Comparison of ENCODE assay signal across 8 cellular contexts in the genomic region with DNA sequence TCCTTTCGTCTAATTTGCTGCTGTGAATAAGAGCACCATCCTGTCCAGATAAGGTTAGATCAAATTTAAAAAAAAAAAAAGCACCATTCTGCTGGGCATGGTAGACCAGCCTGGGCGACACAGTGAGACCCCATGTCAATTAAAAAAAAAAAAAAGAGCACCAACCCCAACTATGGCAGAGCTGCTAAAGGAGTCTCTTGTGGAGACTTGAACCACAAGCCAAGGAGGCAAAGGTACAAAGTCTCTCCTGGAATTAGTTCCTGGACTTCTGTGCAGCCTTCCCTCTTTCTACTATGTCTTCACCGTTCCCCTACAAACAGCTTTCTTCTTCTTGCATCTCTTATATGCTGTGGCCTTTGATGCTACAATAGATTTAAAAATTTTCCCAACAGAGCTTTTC. TPM values are rescaled to one million over a fixed set of nuclear protein-coding genes. Genes with fewer than 3 reads are reported as not detected.
DNase-seq lines count a peak whose midpoint lies in the region; ATAC-seq and TF ChIP-seq lines count a peak whose summit lies in the region.

No MANE protein-coding gene starts in this region.

- H3K9me3 ChIP-seq in CD8-positive, alpha-beta T cell (ENCODE audit: low read length) = no peaks in the 10 kb centered on the region
- no peaks in the 10 kb centered on the region for H3K9me3 ChIP-seq in OCI-LY1 (ENCODE audit: low read length)

- H3F3A ChIP-seq in OCI-LY1 (ENCODE audit: insufficient read depth, low read length) = no peaks in the 10 kb centered on the region

- H3K27me3 Mint-ChIP-seq in CD8-positive, alpha-beta T cell (ENCODE audit: low read depth) = no peaks in the 10 kb centered on the region
- peaks cover 11% of the 10 kb centered on the region for H3K27me3 Mint-ChIP-seq in endothelial cell (ENCODE audit: unreplicated experiment)
- no peaks in the 10 kb centered on the region for H3K27me3 Mint-ChIP-seq in osteocyte (ENCODE audit: unreplicated experiment)

- in situ Hi-C loops in GM13977 (cut with MboI; ENCODE audit: low pct_unique_long_range_greater_than_20kb, low sequenced_read_pairs, unreplicated experiment) = loop anchor here (25.0 kb wide), 1 partner anchor 269 kb away; no protein-coding TSS in a partner anchor

- no peak for ATAC-seq in CD8-positive, alpha-beta T cell
- ATAC-seq in GM21447 (IDR thresholded peaks at IDR 0.05; ENCODE audit: unreplicated experiment) (no peak), HG02588 (IDR thresholded peaks at IDR 0.05; ENCODE audit: unreplicated experiment) (no peak), HG02973 (IDR thresholded peaks at IDR 0.05; ENCODE audit: unreplicated experiment) (no peak)

- intact Hi-C loops in CD8-positive, alpha-beta T cell (cut with DNase I, micrococcal nuclease) = loop anchor here (2.0 to 5.0 kb wide), 6 partner anchors 70 to 1321 kb away; a partner anchor contains a TSS

- H3K4me1 Mint-ChIP-seq in CD8-positive, alpha-beta T cell (ENCODE audit: low read depth) = peaks cover 52% of the 10 kb centered on the region
- H3K4me1 Mint-ChIP-seq in endothelial cell (ENCODE audit: unreplicated experiment) (peaks cover 36% of the 10 kb centered on the region), osteocyte (ENCODE audit: unreplicated experiment) (peaks cover 31% of the 10 kb centered on the region)

- no peaks in the 10 kb centered on the region for H3K9me3 Mint-ChIP-seq in CD8-positive, alpha-beta T cell
- H3K9me3 Mint-ChIP-seq in endothelial cell (ENCODE audit: unreplicated experiment) = no peaks in the 10 kb centered on the region
- no peaks in the 10 kb centered on the region for H3K9me3 Mint-ChIP-seq in osteocyte (ENCODE audit: unreplicated experiment)

- H3K4me2 ChIP-seq in OCI-LY1 (ENCODE audit: low read length) = peak overlapping the region; percentile 81

- H3K27me3 ChIP-seq in CD8-positive, alpha-beta T cell (ENCODE audit: insufficient read depth, low read length) = no peaks in the 10 kb centered on the region
- H3K27me3 ChIP-seq in OCI-LY1 (ENCODE audit: insufficient read depth, low read length) = no peaks in the 10 kb centered on the region

- H3K27ac ChIP-seq in CD8-positive, alpha-beta T cell (ENCODE audit: low read depth, low read length) = no peak overlapping the region
- no peak overlapping the region for H3K27ac ChIP-seq in OCI-LY1 (ENCODE audit: low read depth, low read length, poor library complexity, severe bottlenecking)

- H3K36me3 Mint-ChIP-seq in CD8-positive, alpha-beta T cell = peaks cover 25% of the 10 kb centered on the region
- H3K36me3 Mint-ChIP-seq in endothelial cell (ENCODE audit: low read depth, unreplicated experiment) (peaks cover 6% of the 10 kb centered on the region), osteocyte (ENCODE audit: unreplicated experiment) (peaks cover 9% of the 10 kb centered on the region)

- no peaks in the 10 kb centered on the region for H3K9me2 ChIP-seq in OCI-LY1 (ENCODE audit: low read depth, low read length)

- peak overlapping the region; percentile 99 for H3K27ac Mint-ChIP-seq in CD8-positive, alpha-beta T cell
- peak overlapping the region; percentile 90 for H3K27ac Mint-ChIP-seq in endothelial cell (ENCODE audit: unreplicated experiment)
- peak overlapping the region; percentile 99 for H3K27ac Mint-ChIP-seq in osteocyte (ENCODE audit: unreplicated experiment)

- H3K4me3 Mint-ChIP-seq in CD8-positive, alpha-beta T cell = peak overlapping the region; percentile 99
- peak overlapping the region; percentile 98 for H3K4me3 Mint-ChIP-seq in endothelial cell (ENCODE audit: unreplicated experiment)
- H3K4me3 Mint-ChIP-seq in osteocyte (ENCODE audit: unreplicated experiment) = peak overlapping the region; percentile 90

- POLR2A ChIA-PET in CD8-positive, alpha-beta T cell (lab: Charles Lee) = interaction anchor here (0.6 to 3.3 kb wide), 3 partner anchors 70 to 129 kb away, joined by 3 to 16 read pairs (median 3); a partner anchor contains a TSS

- DNase-seq in CD8-positive, alpha-beta T cell = no peak
- no peak for DNase-seq in endothelial cell (ENCODE audit: low spot score)
- no peak for DNase-seq in osteocyte (ENCODE audit: extremely low spot score, unreplicated experiment)
- DNase-seq in GM13977 (ENCODE audit: low spot score) = no peak

- H3K4me3 ChIP-seq in CD8-positive, alpha-beta T cell (ENCODE audit: low read depth, low read length) = peak overlapping the region; percentile 80
- peak overlapping the region; percentile 76 for H3K4me3 ChIP-seq in OCI-LY1 (ENCODE audit: low read depth, low read length, poor library complexity, severe bottlenecking)

- peaks cover 26% of the 10 kb centered on the region for H3K4me1 ChIP-seq in CD8-positive, alpha-beta T cell (ENCODE audit: insufficient read depth, low read length)
- peaks cover 42% of the 10 kb centered on the region for H3K4me1 ChIP-seq in OCI-LY1 (ENCODE audit: insufficient read depth, low read length, severe bottlenecking)

- no peaks in the 10 kb centered on the region for H3K36me3 ChIP-seq in CD8-positive, alpha-beta T cell (ENCODE audit: insufficient read depth, low read length)
- no peaks in the 10 kb centered on the region for H3K36me3 ChIP-seq in OCI-LY1 (ENCODE audit: insufficient read depth, low read length)

- no peaks in the 10 kb centered on the region for H4K20me1 ChIP-seq in OCI-LY1 (ENCODE audit: insufficient read depth, low read length)

- H3K79me2 ChIP-seq in OCI-LY1 (ENCODE audit: insufficient read depth, low read length) = peaks cover 41% of the 10 kb centered on the region

- no peak for TF ChIP-seq CTCF in CD8-positive, alpha-beta T cell (IDR thresholded peaks at IDR 0.05)
- TF ChIP-seq CTCF in OCI-LY1 (IDR thresholded peaks at IDR 0.05; ENCODE audit: low read length) (no peak), endothelial cell (IDR thresholded peaks at IDR 0.05; ENCODE audit: unreplicated experiment) (no peak), osteocyte (IDR thresholded peaks at IDR 0.05) (no peak), GM13977 (IDR thresholded peaks at IDR 0.05; ENCODE audit: extremely low read depth, insufficient read depth, missing control alignments) (no peak)

- peak overlapping the region; percentile 89 for H3K9ac ChIP-seq in OCI-LY1 (ENCODE audit: low read length)

- CTCF ChIA-PET in CD8-positive, alpha-beta T cell (lab: Charles Lee) = no interaction called here

- H2AFZ ChIP-seq in OCI-LY1 (ENCODE audit: low read length) = no peak overlapping the region

RNA-seq across cellular contexts. Expression of a gene that starts 1.3 kb away (rescaled TPM):
- total RNA-seq in CD8-positive, alpha-beta T cell = 10 to 100 TPM; 50.8 to 54.3 TPM
- total RNA-seq in endothelial cell (ENCODE audit: unreplicated experiment) = 84.6 TPM
- 63.1 and 73.0 TPM in 2 replicates for total RNA-seq in osteocyte
